16 cellular contexts compared by ENCODE assay signal in the genomic region with DNA sequence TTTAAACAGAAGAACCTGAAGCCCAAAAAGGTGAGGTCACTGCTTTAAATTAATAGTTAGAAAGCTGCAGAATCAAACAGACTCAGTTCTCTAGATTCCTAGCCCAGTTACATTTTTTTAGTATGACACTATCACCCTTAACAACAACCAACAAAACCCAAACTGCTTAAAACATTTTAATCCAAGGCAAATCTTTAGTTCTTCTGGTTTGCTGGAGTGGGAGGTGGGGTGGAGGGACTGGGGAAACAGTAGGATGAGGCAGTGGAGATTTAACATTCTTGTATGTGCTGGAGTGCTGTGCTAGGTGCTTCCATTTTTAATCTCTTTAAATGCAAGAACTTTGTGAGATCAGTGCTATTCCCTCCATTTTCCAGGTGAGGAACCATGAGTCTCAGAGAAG.
DNase-seq lines count a peak whose midpoint lies in the region; ATAC-seq, FAIRE-seq and TF ChIP-seq lines count a peak whose summit lies in the region.
"Had no signal": no experiment of that assay in that cellular context is flagged by ENCODE, and none has a peak within 500 bp of the region (broad histone marks: within the 10 kb centered on the region; RNA-seq: fewer than 3 reads in every experiment).

No MANE protein-coding gene starts in this region.

- TF ChIP-seq EP300 in H1 (IDR thresholded peaks at IDR 0.05; ENCODE audit: borderline replicate concordance in 1 of 2, low read depth in 2 of 2, low read length in 2 of 2), result no peak

- no peaks in the 10 kb centered on the region for H4K20me1 ChIP-seq in H1 (replicated peaks in 1 of 2; ENCODE audit: control insufficient read depth in 1 of 2, insufficient read depth in 2 of 2, low read length in 2 of 2)
- no peaks in the 10 kb centered on the region for H4K20me1 ChIP-seq in osteoblast (ENCODE audit: insufficient read depth, low read length)

- H3K79me1 ChIP-seq in H1 (ENCODE audit: low read depth, low read length), result no peaks in the 10 kb centered on the region

- H3K4me3 ChIP-seq in H1 (ENCODE audit: extremely low read depth in 1 of 4, insufficient read depth in 2 of 4, low read depth in 3 of 4, low read length in 4 of 4), result no peak overlapping the region
- no peak overlapping the region for H3K4me3 ChIP-seq in osteoblast (ENCODE audit: insufficient read depth, low read length)
- H3K4me3 ChIP-seq: K562, PC-9 had no signal

- no peak overlapping the region for H2BK5ac ChIP-seq in H1 (ENCODE audit: low read depth, low read length)

- no peak overlapping the region for H3K27ac ChIP-seq in H1 (ENCODE audit: low read depth, low read length)
- H3K27ac ChIP-seq in osteoblast (ENCODE audit: low read depth, low read length), result peak overlapping the region; percentile 99
- H3K27ac ChIP-seq: neutrophil, PC-9 had no signal

- H3K4me2 ChIP-seq in H1 (ENCODE audit: insufficient read depth in 1 of 2, low read depth in 2 of 2, low read length in 2 of 2) (no peak overlapping the region), osteoblast (ENCODE audit: insufficient read depth, low read length) (peak overlapping the region; percentile 72)
- H3K4me2 ChIP-seq: PC-9 had no signal

- H3K4me3 Mint-ChIP-seq in activated CD8-positive, alpha-beta T cell treated with anti-CD3 and anti-CD28 coated beads for 36 hours, result no peak overlapping the region
- H3K4me3 Mint-ChIP-seq: activated naive CD8-positive, alpha-beta T cell treated with anti-CD3 and anti-CD28 coated beads, Interleukin-2, amount 50 U/mL, for 24 hours had no signal

- no peak for FAIRE-seq in H1 (lab: Jason Lieb, UNC)
- FAIRE-seq: islet of Langerhans, K562 had no signal

- no peaks in the 10 kb centered on the region for H3K27me3 Mint-ChIP-seq in activated CD8-positive, alpha-beta T cell treated with anti-CD3 and anti-CD28 coated beads for 36 hours
- H3K27me3 Mint-ChIP-seq: activated naive CD8-positive, alpha-beta T cell treated with anti-CD3 and anti-CD28 coated beads, Interleukin-2, amount 50 U/mL, for 24 hours had no signal

- no peak overlapping the region for H2AFZ ChIP-seq in H1 (ENCODE audit: low read length)
- H2AFZ ChIP-seq in osteoblast (ENCODE audit: low read length), result no peak overlapping the region
- H2AFZ ChIP-seq: PC-9 had no signal

- no peak overlapping the region for H2AK5ac ChIP-seq in H1 (ENCODE audit: low read depth, low read length)

- H3K36me3 ChIP-seq in H1 (ENCODE audit: control insufficient read depth in 2 of 4, insufficient read depth in 4 of 4, low read length in 3 of 4) (no peaks in the 10 kb centered on the region), osteoblast (ENCODE audit: insufficient read depth, low read length) (no peaks in the 10 kb centered on the region)
- H3K36me3 ChIP-seq: BE2C, neutrophil had no signal

- H3K27ac Mint-ChIP-seq in activated CD8-positive, alpha-beta T cell treated with anti-CD3 and anti-CD28 coated beads for 36 hours, result no peak overlapping the region
- H3K27ac Mint-ChIP-seq: activated naive CD8-positive, alpha-beta T cell treated with anti-CD3 and anti-CD28 coated beads, Interleukin-2, amount 50 U/mL, for 24 hours had no signal

- H4K8ac ChIP-seq in H1 (ENCODE audit: extremely low read depth, insufficient read depth, low read length), result no peak overlapping the region

- no peak overlapping the region for H3K18ac ChIP-seq in H1 (ENCODE audit: extremely low read depth, low read length)

- H3K9ac ChIP-seq in H1 (replicated peaks in 1 of 4; ENCODE audit: extremely low read depth in 1 of 4, low read depth in 3 of 4, low read length in 3 of 4), result no peak overlapping the region

- H3K9me3 Mint-ChIP-seq in activated CD8-positive, alpha-beta T cell treated with anti-CD3 and anti-CD28 coated beads for 36 hours, result peaks cover 8% of the 10 kb centered on the region

- peak overlapping the region; percentile 53 for H3K56ac ChIP-seq in H1 (replicated peaks; ENCODE audit: insufficient read length, low read depth, low read length)

- no peak overlapping the region for H2BK120ac ChIP-seq in H1 (replicated peaks; ENCODE audit: low read depth, low read length)

- TF ChIP-seq CTCF in H1 (IDR thresholded peaks at IDR 0.05; ENCODE audit: control extremely low read depth in 1 of 3, insufficient read depth in 1 of 3, low read depth in 1 of 3, low read length in 3 of 3), result no peak
- no peak for TF ChIP-seq CTCF in osteoblast (IDR thresholded peaks at IDR 0.05; ENCODE audit: extremely low read depth, low read depth, low read length)
- no peak for TF ChIP-seq CTCF in activated CD8-positive, alpha-beta T cell treated with anti-CD3 and anti-CD28 coated beads for 36 hours (IDR thresholded peaks at IDR 0.05)

- TF ChIP-seq RAD21 in H1 (IDR thresholded peaks at IDR 0.05 in 1 of 2, conservative IDR thresholded peaks at IDR 0.05 in 1 of 2; ENCODE audit: low read depth in 2 of 2, low read length in 2 of 2), result no peak

- no peak overlapping the region for H3K23ac ChIP-seq in H1 (ENCODE audit: insufficient read length)

- H3K23me2 ChIP-seq in H1 (ENCODE audit: low read depth, low read length), result no peaks in the 10 kb centered on the region

- no peak overlapping the region for H2BK15ac ChIP-seq in H1 (ENCODE audit: low read length)

- H3K79me2 ChIP-seq in H1 (ENCODE audit: control insufficient read depth in 1 of 2, insufficient read depth in 2 of 2, low read length in 2 of 2), result no peaks in the 10 kb centered on the region
- H3K79me2 ChIP-seq in osteoblast (ENCODE audit: insufficient read depth, low read length), result no peaks in the 10 kb centered on the region

- no peak overlapping the region for H2BK12ac ChIP-seq in H1 (ENCODE audit: low read depth, low read length)

- no peak overlapping the region for H4K91ac ChIP-seq in H1 (replicated peaks; ENCODE audit: insufficient read length, low read length)

- ATAC-seq in GM21825 (IDR thresholded peaks at IDR 0.05; ENCODE audit: unreplicated experiment), result no peak
- ATAC-seq in activated CD8-positive, alpha-beta T cell treated with anti-CD3 and anti-CD28 coated beads for 36 hours, result no peak
- ATAC-seq: activated naive CD8-positive, alpha-beta T cell treated with anti-CD3 and anti-CD28 coated beads, Interleukin-2, amount 50 U/mL, for 24 hours; K562 had no signal

- H3K4me1 ChIP-seq in H1 (replicated peaks in 1 of 4; ENCODE audit: control insufficient read depth in 3 of 4, insufficient read depth in 4 of 4, low read length in 3 of 4) (peaks cover 0 to 3% (median 0%) of the 10 kb centered on the region in 4 experiments; a peak in 1 of 7 replicates), osteoblast (ENCODE audit: insufficient read depth, low read length) (peaks cover 38% of the 10 kb centered on the region)
- H3K4me1 ChIP-seq: BE2C had no signal

- no peaks in the 10 kb centered on the region for H3K27me3 ChIP-seq in H1 (replicated peaks in 1 of 4; ENCODE audit: control insufficient read depth in 3 of 4, extremely low read depth in 1 of 4, insufficient read depth in 3 of 4, low read length in 3 of 4)
- H3K27me3 ChIP-seq in osteoblast (ENCODE audit: insufficient read depth, low read length), result no peaks in the 10 kb centered on the region
- H3K27me3 ChIP-seq: BE2C, neutrophil had no signal

- POLR2A ChIA-PET in H1 (lab: Charles Lee; ENCODE audit: partially characterized antibody), result no interaction called here
- POLR2A ChIA-PET in activated CD8-positive, alpha-beta T cell treated with anti-CD3 and anti-CD28 coated beads for 36 hours (lab: Charles Lee), result no interaction called here

- peaks cover 2% of the 10 kb centered on the region for H3K36me3 Mint-ChIP-seq in activated CD8-positive, alpha-beta T cell treated with anti-CD3 and anti-CD28 coated beads for 36 hours (ENCODE audit: low read depth)

- no peak overlapping the region for H4K5ac ChIP-seq in H1 (ENCODE audit: insufficient read length, low read depth, low read length)

- no peaks in the 10 kb centered on the region for H3K4me1 Mint-ChIP-seq in activated CD8-positive, alpha-beta T cell treated with anti-CD3 and anti-CD28 coated beads for 36 hours (ENCODE audit: low read depth)
- H3K4me1 Mint-ChIP-seq: activated naive CD8-positive, alpha-beta T cell treated with anti-CD3 and anti-CD28 coated beads, Interleukin-2, amount 50 U/mL, for 24 hours had no signal

- DNase-seq in AG08395 (ENCODE audit: low spot score), result peak; percentile 52
- DNase-seq in RPMI7951 (ENCODE audit: low read depth), result peak; percentile 5
- DNase-seq in H1 (ENCODE audit: low read depth in 1 of 2, low spot score in 2 of 2), result no peak
- peak; percentile 52 for DNase-seq in osteoblast (ENCODE audit: insufficient read length, low spot score, missing footprints)
- no peak for DNase-seq in SHP77 (lab: John Stamatoyannopoulos, UW)
- DNase-seq in effector CD8-positive, alpha-beta T cell (lab: John Stamatoyannopoulos, UW), result no peak
- no peak for DNase-seq in activated CD8-positive, alpha-beta T cell treated with anti-CD3 and anti-CD28 coated beads for 36 hours
- DNase-seq: activated naive CD8-positive, alpha-beta T cell treated with anti-CD3 and anti-CD28 coated beads, Interleukin-2, amount 50 U/mL, for 24 hours; BE2C; GDM1; NCI-H2171 treated with DMSO at 0.1 percent for 48 hours; PC-9 had no signal

- no peak for TF ChIP-seq POLR2A in H1 (IDR thresholded peaks at IDR 0.05; ENCODE audit: control extremely low read depth in 1 of 2, low read depth in 2 of 2, low read length in 2 of 2)

- no peak overlapping the region for H3K4ac ChIP-seq in H1 (replicated peaks; ENCODE audit: insufficient read length, low read depth, low read length)

- intact Hi-C loops in activated CD8-positive, alpha-beta T cell treated with anti-CD3 and anti-CD28 coated beads for 36 hours (cut with micrococcal nuclease), result no loop called here

- H2BK20ac ChIP-seq in H1 (ENCODE audit: low read length), result no peak overlapping the region

- CTCF ChIA-PET in H1 (lab: Charles Lee; ENCODE audit: partially characterized antibody), result interaction anchor here (0.7 kb wide), 1 partner anchor 136 kb away, joined by 3 read pairs; no protein-coding TSS in a partner anchor
- CTCF ChIA-PET in activated CD8-positive, alpha-beta T cell treated with anti-CD3 and anti-CD28 coated beads for 36 hours (lab: Charles Lee), result no interaction called here

- H3K9me3 ChIP-seq in H1 (ENCODE audit: insufficient read depth in 2 of 2, low read depth in 1 of 2, low read length in 1 of 2) (peaks cover 0 to 2% of the 10 kb centered on the region in 2 experiments; a peak in 1 of 4 replicates), osteoblast (ENCODE audit: low read depth, low read length) (peaks cover 8% of the 10 kb centered on the region)
- H3K9me3 ChIP-seq: BE2C, neutrophil had no signal

- no peak overlapping the region for H3K14ac ChIP-seq in H1 (ENCODE audit: insufficient read length)

Comparison
In these comparisons a context has a peak if more than half of its experiments do, and no peak if none do; other contexts are left out.
1. DNase-seq: peak in AG08395 (single experiment), RPMI7951 (single experiment) and osteoblast (single experiment); none in H1 (0 of 2), SHP77 (0 of 2), effector CD8-positive, alpha-beta T cell (single experiment) and activated CD8-positive, alpha-beta T cell treated with anti-CD3 and anti-CD28 coated beads for 36 hours (single experiment).